15 cellular contexts compared by ENCODE assay signal in the genomic region with DNA sequence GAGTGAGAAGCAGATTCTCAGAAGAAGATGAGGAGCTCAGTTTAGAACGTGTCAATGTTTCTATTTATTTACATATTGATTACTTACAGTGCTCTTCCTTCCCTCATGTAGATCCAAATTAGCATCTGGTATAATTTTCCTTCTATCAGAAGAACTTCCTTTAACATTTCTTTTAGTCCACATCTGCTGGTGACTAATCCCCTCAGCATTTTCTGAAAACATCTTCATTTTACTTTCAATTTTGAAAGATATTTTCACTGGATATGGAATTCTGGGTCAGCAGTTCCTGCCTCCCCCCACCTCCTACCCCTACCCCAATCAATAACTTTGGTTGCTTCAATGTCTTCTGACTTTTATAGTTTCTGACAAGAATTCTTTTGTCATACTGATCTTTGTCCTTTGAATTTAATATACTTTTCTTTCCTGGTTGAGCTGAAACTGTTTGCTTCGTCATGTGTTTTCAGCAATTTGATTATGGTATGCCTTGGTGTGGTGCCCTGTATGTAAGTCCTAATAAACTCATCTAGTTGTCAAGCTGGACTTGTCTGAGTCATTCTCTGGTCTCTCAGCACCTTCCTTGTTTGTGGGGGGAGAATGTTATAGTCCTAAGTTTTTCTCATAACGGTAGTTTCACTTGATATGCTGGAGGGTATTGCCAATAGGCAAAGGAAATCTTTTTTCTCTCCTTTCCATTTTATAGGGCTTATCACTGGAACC. TPM values are rescaled to one million over a fixed set of nuclear protein-coding genes. Genes with fewer than 3 reads are reported as not detected.
DNase-seq lines count a peak whose midpoint lies in the region; ATAC-seq and TF ChIP-seq lines count a peak whose summit lies in the region.
"Had no signal": no experiment of that assay in that cellular context is flagged by ENCODE, and none has a peak within 500 bp of the region (broad histone marks: within the 10 kb centered on the region; RNA-seq: fewer than 3 reads in every experiment).

No MANE protein-coding gene starts in this region.

- H3F3A ChIP-seq in smooth muscle cell (ENCODE audit: low read depth) = no peaks in the 10 kb centered on the region

- H2AFZ ChIP-seq in fibroblast of lung (ENCODE audit: low read length) (peak overlapping the region; percentile 69), smooth muscle cell (ENCODE audit: low read depth) (peak overlapping the region; percentile 65)

- no peaks in the 10 kb centered on the region for H4K20me1 ChIP-seq in fibroblast of lung (ENCODE audit: control insufficient read depth, extremely low read depth, insufficient read depth, low read length)
- H4K20me1 ChIP-seq in smooth muscle cell (ENCODE audit: low read depth) = no peaks in the 10 kb centered on the region

- 61% methylated on average over 3 of the region's 3 CpGs for WGBS in smooth muscle cell (ENCODE audit: low lambda C conversion rate)

- no peak for TF ChIP-seq CTCF in fibroblast of lung (conservative IDR thresholded peaks at IDR 0.05 in 1 of 2, IDR thresholded peaks at IDR 0.05 in 1 of 2; ENCODE audit: low read depth in 1 of 2, low read length in 2 of 2)
- no peak for TF ChIP-seq CTCF in smooth muscle cell (IDR thresholded peaks at IDR 0.05; ENCODE audit: borderline replicate concordance, insufficient read depth, poor library complexity, severe bottlenecking)

- no peaks in the 10 kb centered on the region for H3K9me3 ChIP-seq in SK-N-MC (ENCODE audit: low read depth, low read length)
- no peaks in the 10 kb centered on the region for H3K9me3 ChIP-seq in fibroblast of lung (ENCODE audit: control insufficient read depth, insufficient read depth, low read depth, low read length)
- no peaks in the 10 kb centered on the region for H3K9me3 ChIP-seq in smooth muscle cell (replicated peaks; ENCODE audit: low read depth)
- H3K9me3 ChIP-seq: gastroesophageal sphincter, testis had no signal

- H3K27me3 ChIP-seq in fibroblast of lung (ENCODE audit: control insufficient read depth, insufficient read depth, low read length) (no peaks in the 10 kb centered on the region), smooth muscle cell (ENCODE audit: low read depth) (no peaks in the 10 kb centered on the region)
- H3K27me3 ChIP-seq: gastroesophageal sphincter, testis had no signal

- peak overlapping the region; percentile 73 for H3K27ac ChIP-seq in SK-N-MC
- H3K27ac ChIP-seq in fibroblast of lung (ENCODE audit: insufficient read depth, low read length) = peak overlapping the region; percentile 35
- H3K27ac ChIP-seq in smooth muscle cell (ENCODE audit: low read depth) = peak overlapping the region; percentile 19
- H3K27ac ChIP-seq: coronary artery, gastroesophageal sphincter, HL-60, testis had no signal

- H3K9ac ChIP-seq in SK-N-MC (ENCODE audit: insufficient read length) = peak overlapping the region; percentile 45
- no peak overlapping the region for H3K9ac ChIP-seq in fibroblast of lung (ENCODE audit: insufficient read depth, low read length)
- no peak overlapping the region for H3K9ac ChIP-seq in smooth muscle cell (ENCODE audit: low read depth)

- no peaks in the 10 kb centered on the region for H3K36me3 ChIP-seq in SK-N-MC (ENCODE audit: insufficient read depth, low read length)
- no peaks in the 10 kb centered on the region for H3K36me3 ChIP-seq in fibroblast of lung (ENCODE audit: control insufficient read depth, insufficient read depth, low read length)
- no peaks in the 10 kb centered on the region for H3K36me3 ChIP-seq in smooth muscle cell (ENCODE audit: low read depth)
- H3K36me3 ChIP-seq: gastroesophageal sphincter had no signal

- H3K79me2 ChIP-seq in fibroblast of lung (ENCODE audit: control insufficient read depth, insufficient read depth, low read length) (no peaks in the 10 kb centered on the region), smooth muscle cell (ENCODE audit: low read depth) (no peaks in the 10 kb centered on the region)

- peaks cover 3% of the 10 kb centered on the region for H3K4me1 ChIP-seq in fibroblast of lung (ENCODE audit: control insufficient read depth, extremely low read depth, insufficient read depth, low read length)
- no peaks in the 10 kb centered on the region for H3K4me1 ChIP-seq in smooth muscle cell (ENCODE audit: low read depth)
- H3K4me1 ChIP-seq: gastroesophageal sphincter, testis had no signal

- H3K4me3 ChIP-seq in SK-N-MC (peak overlapping the region; percentile 48), fibroblast of lung (replicated peaks in 1 of 4; ENCODE audit: control extremely low read depth in 1 of 4, insufficient read depth in 1 of 4, low read depth in 3 of 4, low read length in 4 of 4) (peak overlapping the region in 1 of 4 experiments; percentile 29), smooth muscle cell (no peak overlapping the region)
- H3K4me3 ChIP-seq: coronary artery, gastroesophageal sphincter, skin epidermis, testis had no signal

- no peak for ATAC-seq in HG02642 (IDR thresholded peaks at IDR 0.05; ENCODE audit: poor library complexity, unreplicated experiment)
- ATAC-seq: gastroesophageal sphincter, natural killer cell had no signal

- DNase-seq in HCEC 1CT (peak; percentile 40), SK-N-MC (ENCODE audit: low read depth, low spot score) (no peak), fibroblast of lung (ENCODE audit: low read depth in 2 of 2) (peak; percentile 32 to 33), smooth muscle cell (lab: John Stamatoyannopoulos, UW; ENCODE audit: unreplicated experiment) (no peak), NCI-H510A (lab: John Stamatoyannopoulos, UW) (no peak), glomerular visceral epithelial cell (ENCODE audit: extremely low spot score) (no peak)
- DNase-seq: activated naive CD4-positive, alpha-beta T cell treated with anti-CD3 and anti-CD28 coated beads, Interleukin-2, amount 10 ng/mL, durations not matched to agents 7 days and 5 days; kidney glomerular epithelial cell; natural killer cell; testis had no signal

- H3K4me2 ChIP-seq in fibroblast of lung (ENCODE audit: extremely low read depth, insufficient read depth, low read length) (peak overlapping the region; percentile 28), smooth muscle cell (peak overlapping the region; percentile 45)

RNA-seq across cellular contexts. Expression of a gene that starts 57.0 kb away (rescaled TPM):
- total RNA-seq in fibroblast of lung (19.8 and 51.4 TPM in 2 replicates), smooth muscle cell (6.5 and 14.5 TPM in 2 replicates)
- polyA plus RNA-seq in fibroblast of lung (29.7 and 30.5 TPM in 2 replicates), smooth muscle cell (2.3 and 8.6 TPM in 2 replicates)
- 16.6 and 19.6 TPM in 2 replicates for polyA plus RNA-seq in fibroblast of lung (2012)
- 2.9 and 3.6 TPM in 2 replicates for polyA minus RNA-seq in fibroblast of lung (ENCODE audit: low replicate concordance)

Comparison
In these comparisons a context has a peak if more than half of its experiments do, and no peak if none do; other contexts are left out.
1. DNase-seq: peak in HCEC 1CT (single experiment) and fibroblast of lung (2 of 2); none in SK-N-MC (single experiment), smooth muscle cell (single experiment), NCI-H510A (single experiment) and glomerular visceral epithelial cell (single experiment).
2. H3K27ac ChIP-seq: peak in every context shown above with its lines; median percentile 73 in SK-N-MC; 35 in fibroblast of lung; 19 in smooth muscle cell.